8 cellular contexts compared by ENCODE assay signal in the genomic region with DNA sequence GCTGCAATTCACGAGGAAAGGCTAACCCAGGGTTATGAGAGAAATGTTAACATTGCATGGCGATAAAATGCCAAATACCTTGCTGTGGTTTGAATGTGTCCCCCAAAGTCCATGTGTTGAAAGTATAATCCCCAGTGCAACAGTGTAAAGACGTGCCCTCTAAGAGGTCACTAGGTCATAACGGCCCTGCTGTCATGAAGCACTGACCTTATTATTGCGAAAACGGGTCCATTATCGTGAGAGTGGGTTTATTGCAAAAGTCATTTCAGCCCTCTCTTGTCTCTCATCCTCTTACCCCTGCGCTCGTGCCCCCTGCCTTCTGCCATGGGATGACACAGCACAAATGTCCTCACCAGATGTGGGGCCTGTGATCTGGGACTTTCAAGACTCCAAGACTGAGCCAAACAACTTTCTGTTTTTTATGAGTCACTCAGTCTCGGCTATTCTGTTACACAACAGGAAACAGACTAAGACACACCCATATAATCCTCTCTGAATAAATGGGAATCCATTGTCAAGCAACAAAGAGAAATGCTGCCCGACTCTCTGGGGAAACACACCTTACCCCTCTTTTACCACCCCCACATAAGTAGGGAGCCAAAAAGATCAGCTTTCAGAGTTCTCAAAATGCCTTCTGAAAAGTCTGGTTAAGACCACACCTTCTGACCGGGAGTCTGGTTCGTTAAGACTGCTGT.
DNase-seq lines count a peak whose midpoint lies in the region; ATAC-seq lines count a peak whose summit lies in the region.

No MANE protein-coding gene starts in this region.

- WGBS in right cardiac atrium, result 59% methylated on average over 13 of the region's 13 CpGs

- no peaks in the 10 kb centered on the region for H3K9me3 Mint-ChIP-seq in activated naive CD8-positive, alpha-beta T cell (ENCODE audit: low read depth)

- H3K27me3 ChIP-seq in right cardiac atrium (ENCODE audit: control insufficient read depth, insufficient read depth), result no peaks in the 10 kb centered on the region

- intact Hi-C loops in right cardiac atrium (cut with DNase I), result no loop called here

- H3K4me1 Mint-ChIP-seq in activated naive CD8-positive, alpha-beta T cell (ENCODE audit: low read depth), result peaks cover 63% of the 10 kb centered on the region

- H3K36me3 Mint-ChIP-seq in activated naive CD8-positive, alpha-beta T cell, result peaks cover 7% of the 10 kb centered on the region

- no peaks in the 10 kb centered on the region for H3K9me3 ChIP-seq in right cardiac atrium (ENCODE audit: control insufficient read depth, low read length)

- H3K27me3 Mint-ChIP-seq in activated naive CD8-positive, alpha-beta T cell, result peaks cover 2% of the 10 kb centered on the region

- H3K4me1 ChIP-seq in right cardiac atrium (ENCODE audit: control insufficient read depth, insufficient read depth, low read length), result peaks cover 7% of the 10 kb centered on the region

- H3K4me3 Mint-ChIP-seq in activated naive CD8-positive, alpha-beta T cell, result peak overlapping the region; percentile 92

- no peak overlapping the region for H3K4me3 ChIP-seq in right cardiac atrium (ENCODE audit: low read length)

- ATAC-seq in HG02642 (IDR thresholded peaks at IDR 0.05; ENCODE audit: poor library complexity, unreplicated experiment), result peak; percentile 47
- peak; percentile 89 to 96 for ATAC-seq in right cardiac atrium
- no peak for ATAC-seq in GM18867 (IDR thresholded peaks at IDR 0.05; ENCODE audit: unreplicated experiment)
- ATAC-seq in HG03442 (IDR thresholded peaks at IDR 0.05; ENCODE audit: unreplicated experiment), result no peak

- peak overlapping the region; percentile 87 for H3K27ac ChIP-seq in right cardiac atrium (ENCODE audit: low read length)

- peak; percentile 19 to 47 for DNase-seq in SHP77 (lab: John Stamatoyannopoulos, UW)
- DNase-seq in right cardiac atrium, result peak; percentile 55 to 67 (median 63)
- peak; percentile 63 for DNase-seq in stimulated activated CD4-positive, alpha-beta T cell treated with anti-CD3 and anti-CD28 coated beads, Interleukin-4, amount 100 ng/mL, for 1 hour
- DNase-seq in HuH-7 (ENCODE audit: low spot score), result no peak

- peak overlapping the region; percentile 100 for H3K27ac Mint-ChIP-seq in activated naive CD8-positive, alpha-beta T cell

Comparison
In these comparisons a context has a peak if more than half of its experiments do, and no peak if none do; other contexts are left out.
1. ATAC-seq: peak in HG02642 (single experiment) and right cardiac atrium (2 of 2); none in GM18867 (single experiment) and HG03442 (single experiment).